Comparison of ENCODE assay signal across 1 cellular context in the genomic region with DNA sequence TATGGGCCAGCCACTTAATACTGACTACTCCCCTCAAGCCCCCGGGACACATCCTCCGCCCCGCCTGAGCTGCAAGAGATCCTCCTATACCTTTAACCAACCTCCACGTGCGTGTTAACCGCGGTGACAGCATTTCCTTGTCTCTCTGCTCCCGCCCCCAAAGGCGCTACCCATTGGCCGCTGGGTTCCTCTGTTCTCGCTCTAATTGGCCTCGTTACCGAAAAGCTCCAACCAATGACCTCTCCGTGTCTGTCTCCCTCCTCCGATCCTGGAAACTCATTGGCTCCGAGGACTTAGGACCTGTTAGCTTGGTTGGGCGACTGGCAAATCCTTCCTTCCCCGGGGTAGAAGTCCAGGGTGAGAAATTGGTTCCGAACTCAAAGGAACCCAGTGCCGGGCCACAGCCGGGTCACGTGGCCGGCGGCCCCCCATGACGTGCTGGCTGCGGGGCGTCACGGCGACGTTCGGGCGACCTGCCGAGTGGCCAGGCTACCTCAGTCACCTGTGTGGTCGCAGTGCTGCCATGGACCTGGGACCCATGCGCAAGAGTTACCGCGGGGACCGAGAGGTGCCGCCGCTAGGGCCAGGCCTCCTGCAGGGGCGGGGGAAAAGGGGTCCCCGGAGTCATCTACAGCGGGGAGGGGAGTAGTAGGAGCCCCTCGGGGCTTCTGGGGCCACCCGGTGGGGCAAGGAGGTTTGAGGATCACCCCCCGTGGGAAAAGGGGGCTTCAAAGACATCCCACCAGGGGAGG.
TF ChIP-seq lines count a peak whose summit lies in the region.

A gene (plus strand): TSS at position 326 of the 752 bp plus-strand sequence. CDS start 105 bp downstream, at position 431.

TF ChIP-seq in K562, 482 proteins besides CTCF, POLR2A, EP300 and RAD21 (continued from another document):
- TF ChIP-seq, protein P1, sequence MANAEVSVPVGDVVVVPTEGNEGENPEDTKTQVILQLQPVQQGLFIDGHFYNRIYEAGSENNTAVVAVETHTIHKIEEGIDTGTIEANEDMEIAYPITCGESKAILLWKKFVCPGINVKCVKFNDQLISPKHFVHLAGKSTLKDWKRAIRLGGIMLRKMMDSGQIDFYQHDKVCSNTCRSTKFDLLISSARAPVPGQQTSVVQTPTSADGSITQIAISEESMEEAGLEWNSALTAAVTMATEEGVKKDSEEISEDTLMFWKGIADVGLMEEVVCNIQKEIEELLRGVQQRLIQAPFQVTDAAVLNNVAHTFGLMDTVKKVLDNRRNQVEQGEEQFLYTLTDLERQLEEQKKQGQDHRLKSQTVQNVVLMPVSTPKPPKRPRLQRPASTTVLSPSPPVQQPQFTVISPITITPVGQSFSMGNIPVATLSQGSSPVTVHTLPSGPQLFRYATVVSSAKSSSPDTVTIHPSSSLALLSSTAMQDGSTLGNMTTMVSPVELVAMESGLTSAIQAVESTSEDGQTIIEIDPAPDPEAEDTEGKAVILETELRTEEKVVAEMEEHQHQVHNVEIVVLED (CRISPR knock-in tag; IDR thresholded peaks at IDR 0.05), result no peak
- TF ChIP-seq POLR2G (IDR thresholded peaks at IDR 0.05; ENCODE audit: low read depth, low read length), result peak; percentile 91
- no peak for TF ChIP-seq SAFB (IDR thresholded peaks at IDR 0.05; ENCODE audit: borderline replicate concordance, low read depth, low read length)
- no peak for TF ChIP-seq TAF7 (tag; IDR thresholded peaks at IDR 0.05)
- TF ChIP-seq POLR2B (IDR thresholded peaks at IDR 0.05; ENCODE audit: low read depth, partially characterized antibody), result peak; percentile 53
- TF ChIP-seq, protein P2, sequence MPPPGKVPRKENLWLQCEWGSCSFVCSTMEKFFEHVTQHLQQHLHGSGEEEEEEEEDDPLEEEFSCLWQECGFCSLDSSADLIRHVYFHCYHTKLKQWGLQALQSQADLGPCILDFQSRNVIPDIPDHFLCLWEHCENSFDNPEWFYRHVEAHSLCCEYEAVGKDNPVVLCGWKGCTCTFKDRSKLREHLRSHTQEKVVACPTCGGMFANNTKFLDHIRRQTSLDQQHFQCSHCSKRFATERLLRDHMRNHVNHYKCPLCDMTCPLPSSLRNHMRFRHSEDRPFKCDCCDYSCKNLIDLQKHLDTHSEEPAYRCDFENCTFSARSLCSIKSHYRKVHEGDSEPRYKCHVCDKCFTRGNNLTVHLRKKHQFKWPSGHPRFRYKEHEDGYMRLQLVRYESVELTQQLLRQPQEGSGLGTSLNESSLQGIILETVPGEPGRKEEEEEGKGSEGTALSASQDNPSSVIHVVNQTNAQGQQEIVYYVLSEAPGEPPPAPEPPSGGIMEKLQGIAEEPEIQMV (tag; conservative IDR thresholded peaks at IDR 0.05; ENCODE audit: low read depth), result no peak
- TF ChIP-seq, protein P3, sequence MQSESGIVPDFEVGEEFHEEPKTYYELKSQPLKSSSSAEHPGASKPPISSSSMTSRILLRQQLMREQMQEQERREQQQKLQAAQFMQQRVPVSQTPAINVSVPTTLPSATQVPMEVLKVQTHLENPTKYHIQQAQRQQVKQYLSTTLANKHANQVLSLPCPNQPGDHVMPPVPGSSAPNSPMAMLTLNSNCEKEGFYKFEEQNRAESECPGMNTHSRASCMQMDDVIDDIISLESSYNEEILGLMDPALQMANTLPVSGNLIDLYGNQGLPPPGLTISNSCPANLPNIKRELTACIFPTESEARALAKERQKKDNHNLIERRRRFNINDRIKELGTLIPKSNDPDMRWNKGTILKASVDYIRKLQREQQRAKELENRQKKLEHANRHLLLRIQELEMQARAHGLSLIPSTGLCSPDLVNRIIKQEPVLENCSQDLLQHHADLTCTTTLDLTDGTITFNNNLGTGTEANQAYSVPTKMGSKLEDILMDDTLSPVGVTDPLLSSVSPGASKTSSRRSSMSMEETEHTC (IDR thresholded peaks at IDR 0.05), result 0 out of 2 replicates have a peak, but pooled peaks have one; percentile 55
- no peak for TF ChIP-seq ZNF253 (CRISPR knock-in tag; conservative IDR thresholded peaks at IDR 0.05)
- TF ChIP-seq, protein P4, sequence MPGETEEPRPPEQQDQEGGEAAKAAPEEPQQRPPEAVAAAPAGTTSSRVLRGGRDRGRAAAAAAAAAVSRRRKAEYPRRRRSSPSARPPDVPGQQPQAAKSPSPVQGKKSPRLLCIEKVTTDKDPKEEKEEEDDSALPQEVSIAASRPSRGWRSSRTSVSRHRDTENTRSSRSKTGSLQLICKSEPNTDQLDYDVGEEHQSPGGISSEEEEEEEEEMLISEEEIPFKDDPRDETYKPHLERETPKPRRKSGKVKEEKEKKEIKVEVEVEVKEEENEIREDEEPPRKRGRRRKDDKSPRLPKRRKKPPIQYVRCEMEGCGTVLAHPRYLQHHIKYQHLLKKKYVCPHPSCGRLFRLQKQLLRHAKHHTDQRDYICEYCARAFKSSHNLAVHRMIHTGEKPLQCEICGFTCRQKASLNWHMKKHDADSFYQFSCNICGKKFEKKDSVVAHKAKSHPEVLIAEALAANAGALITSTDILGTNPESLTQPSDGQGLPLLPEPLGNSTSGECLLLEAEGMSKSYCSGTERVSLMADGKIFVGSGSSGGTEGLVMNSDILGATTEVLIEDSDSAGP (CRISPR knock-in tag; IDR thresholded peaks at IDR 0.05), result peak; percentile 93
- peak; percentile 14; the same call in 1 of the 2 replicates for TF ChIP-seq MAFF (IDR thresholded peaks at IDR 0.05; ENCODE audit: low read length)
- TF ChIP-seq RHOXF2B (CRISPR knock-in tag; conservative IDR thresholded peaks at IDR 0.05), result no peak
- no peak for TF ChIP-seq NFIC (IDR thresholded peaks at IDR 0.05)
- no peak for TF ChIP-seq NFE2L1 (tag; IDR thresholded peaks at IDR 0.05; ENCODE audit: borderline replicate concordance, low read depth)
- TF ChIP-seq HDAC8 (tag; IDR thresholded peaks at IDR 0.05), result no peak
- TF ChIP-seq ZNF589 (CRISPR knock-in tag; IDR thresholded peaks at IDR 0.05; ENCODE audit: low read depth), result peak; percentile 80
- no peak for TF ChIP-seq ZC3H4 (CRISPR knock-in tag; IDR thresholded peaks at IDR 0.05; ENCODE audit: borderline replicate concordance)
- peak; percentile 64; the same call in 1 of the 2 replicates for TF ChIP-seq ZBTB1 (CRISPR knock-in tag; IDR thresholded peaks at IDR 0.05; ENCODE audit: borderline replicate concordance, low read depth)
- peak; percentile 30; the same call in 1 of the 2 replicates for TF ChIP-seq CEBPG (CRISPR knock-in tag; IDR thresholded peaks at IDR 0.05)
- TF ChIP-seq CEBPG (tag; conservative IDR thresholded peaks at IDR 0.05 in 1 of 2, IDR thresholded peaks at IDR 0.05 in 1 of 2), result no peak
- no peak for TF ChIP-seq CAMTA2 (CRISPR knock-in tag; conservative IDR thresholded peaks at IDR 0.05)
- TF ChIP-seq TAF15 (IDR thresholded peaks at IDR 0.05; ENCODE audit: low read depth, low read length), result no peak
- TF ChIP-seq YY1 (IDR thresholded peaks at IDR 0.05; ENCODE audit: borderline replicate concordance in 1 of 3, control insufficient read depth in 1 of 3, extremely low read depth in 1 of 3, insufficient read depth in 3 of 3, insufficient read length in 1 of 3, insufficient replicate concordance in 2 of 3, low read depth in 1 of 3, low read length in 2 of 3), result peak in 1 of 3 experiments; percentile 8
- TF ChIP-seq JUN (IDR thresholded peaks at IDR 0.05; ENCODE audit: borderline replicate concordance, low read depth, low read length), result peak; percentile 69; the same call in 1 of the 2 replicates
- TF ChIP-seq JUN (CRISPR knock-in tag; IDR thresholded peaks at IDR 0.05; ENCODE audit: borderline replicate concordance), result no peak
- no peak for TF ChIP-seq MCM5 (IDR thresholded peaks at IDR 0.05; ENCODE audit: low read depth)
- TF ChIP-seq, protein P5, sequence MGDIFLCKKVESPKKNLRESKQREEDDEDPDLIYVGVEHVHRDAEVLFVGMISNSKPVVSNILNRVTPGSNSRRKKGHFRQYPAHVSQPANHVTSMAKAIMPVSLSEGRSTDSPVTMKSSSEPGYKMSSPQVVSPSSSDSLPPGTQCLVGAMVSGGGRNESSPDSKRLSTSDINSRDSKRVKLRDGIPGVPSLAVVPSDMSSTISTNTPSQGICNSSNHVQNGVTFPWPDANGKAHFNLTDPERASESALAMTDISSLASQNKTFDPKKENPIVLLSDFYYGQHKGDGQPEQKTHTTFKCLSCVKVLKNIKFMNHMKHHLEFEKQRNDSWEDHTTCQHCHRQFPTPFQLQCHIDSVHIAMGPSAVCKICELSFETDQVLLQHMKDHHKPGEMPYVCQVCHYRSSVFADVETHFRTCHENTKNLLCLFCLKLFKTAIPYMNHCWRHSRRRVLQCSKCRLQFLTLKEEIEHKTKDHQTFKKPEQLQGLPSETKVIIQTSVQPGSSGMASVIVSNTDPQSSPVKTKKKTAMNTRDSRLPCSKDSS (IDR thresholded peaks at IDR 0.05; ENCODE audit: low read depth, partially characterized antibody), result no peak
- TF ChIP-seq, protein P6, sequence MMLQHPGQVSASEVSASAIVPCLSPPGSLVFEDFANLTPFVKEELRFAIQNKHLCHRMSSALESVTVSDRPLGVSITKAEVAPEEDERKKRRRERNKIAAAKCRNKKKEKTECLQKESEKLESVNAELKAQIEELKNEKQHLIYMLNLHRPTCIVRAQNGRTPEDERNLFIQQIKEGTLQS (IDR thresholded peaks at IDR 0.05), result 0 out of 2 replicates have a peak, but pooled peaks have one; percentile 36
- TF ChIP-seq, protein P6 (CRISPR knock-in tag; conservative IDR thresholded peaks at IDR 0.05), result 0 out of 2 replicates have a peak, but pooled peaks have one; percentile 68
- TF ChIP-seq CBX8 (IDR thresholded peaks at IDR 0.05; ENCODE audit: borderline replicate concordance, extremely low read depth, low read depth, low read length, poor library complexity, severe bottlenecking), result no peak
- peak in 1 of 2 experiments; percentile 51; a peak in 1 of 4 replicates for TF ChIP-seq FOXK2 (conservative IDR thresholded peaks at IDR 0.05 in 1 of 2, IDR thresholded peaks at IDR 0.05 in 1 of 2; ENCODE audit: low read depth in 2 of 2)
